Comparison of ENCODE assay signal across 16 cellular contexts in the genomic region with DNA sequence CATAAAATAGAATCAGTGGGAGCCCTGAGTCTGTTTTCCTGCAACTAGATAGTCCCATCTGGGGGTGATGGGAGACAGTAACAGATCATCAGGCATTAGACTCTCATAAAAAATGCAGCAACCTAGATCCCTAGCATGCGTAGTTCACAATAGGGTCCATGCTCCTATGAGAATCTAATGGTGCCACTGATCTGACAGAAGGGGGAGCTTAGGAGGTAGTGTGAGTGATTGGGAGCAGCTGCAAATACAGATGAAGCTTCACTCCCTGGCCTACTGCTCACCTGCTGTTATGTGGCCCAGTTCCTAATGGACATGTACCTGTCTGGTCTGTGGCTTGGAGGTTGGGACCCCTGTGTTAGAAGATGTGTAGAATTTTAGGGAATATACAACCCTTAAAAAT.
DNase-seq lines count a peak whose midpoint lies in the region; ATAC-seq, FAIRE-seq and TF ChIP-seq lines count a peak whose summit lies in the region.
"Had no signal": no experiment of that assay in that cellular context is flagged by ENCODE, and none has a peak within 500 bp of the region (broad histone marks: within the 10 kb centered on the region; RNA-seq: fewer than 3 reads in every experiment).

No MANE protein-coding gene starts in this region.

- CTCF ChIA-PET in GM12878 (lab: Yijun Ruan, JAX), result no interaction called here

- no peaks in the 10 kb centered on the region for H3K4me1 Mint-ChIP-seq in progenitor cell of endocrine pancreas (ENCODE audit: low read depth)
- H3K4me1 Mint-ChIP-seq: activated naive CD8-positive, alpha-beta T cell treated with anti-CD3 and anti-CD28 coated beads, Interleukin-2, amount 50 U/mL, for 24 hours; B cell; natural killer cell had no signal

- 0 out of 3 replicates have a peak, but pooled peaks have one; percentile 41 for ATAC-seq in GM12878
- ATAC-seq: activated naive CD8-positive, alpha-beta T cell treated with anti-CD3 and anti-CD28 coated beads, Interleukin-2, amount 50 U/mL, for 24 hours; natural killer cell had no signal

- in situ Hi-C loops in GM12878 (cut with MboI), result no loop called here

- H3K4me3 Mint-ChIP-seq in progenitor cell of endocrine pancreas (ENCODE audit: low read depth), result no peak overlapping the region
- H3K4me3 Mint-ChIP-seq: activated naive CD8-positive, alpha-beta T cell treated with anti-CD3 and anti-CD28 coated beads, Interleukin-2, amount 50 U/mL, for 24 hours; B cell; natural killer cell had no signal

- H3K4me1 ChIP-seq in GM12878 (ENCODE audit: control insufficient read depth, insufficient read depth, low read length) (no peaks in the 10 kb centered on the region), colonic mucosa (no peaks in the 10 kb centered on the region)
- H3K4me1 ChIP-seq: spleen had no signal

- no peak for TF ChIP-seq RAD21 in GM12878 (IDR thresholded peaks at IDR 0.05; ENCODE audit: insufficient read depth, low read depth, low read length)

- H3K9ac ChIP-seq in GM12878 (ENCODE audit: control insufficient read depth, insufficient read depth, low read length) (no peak overlapping the region), colonic mucosa (ENCODE audit: low read depth in 2 of 2, low read length in 2 of 2) (no peak overlapping the region)

- H3K4me3 ChIP-seq in GM12878 (no peak overlapping the region), lower leg skin (ENCODE audit: low read depth, poor library complexity, severe bottlenecking) (no peak overlapping the region), colonic mucosa (no peak overlapping the region)
- H3K4me3 ChIP-seq: spleen had no signal

- no peak overlapping the region for H2AFZ ChIP-seq in GM12878 (ENCODE audit: control insufficient read depth, low read depth, low read length)

- H3K9me3 ChIP-seq in GM12878 (replicated peaks; ENCODE audit: control insufficient read depth, insufficient read depth, low read length), result no peaks in the 10 kb centered on the region
- no peaks in the 10 kb centered on the region for H3K9me3 ChIP-seq in colonic mucosa

- no peak for TF ChIP-seq POLR2A in GM12878 (IDR thresholded peaks at IDR 0.05; ENCODE audit: low read depth, low read length)
- no peak for TF ChIP-seq POLR2A in lower leg skin (IDR thresholded peaks at IDR 0.05)

- BruUV-seq in GM12878 (replicated peaks; lab: Mats Ljungman, UMichigan), result no TSS peak

- no peaks in the 10 kb centered on the region for H3K27me3 Mint-ChIP-seq in progenitor cell of endocrine pancreas
- H3K27me3 Mint-ChIP-seq: activated naive CD8-positive, alpha-beta T cell treated with anti-CD3 and anti-CD28 coated beads, Interleukin-2, amount 50 U/mL, for 24 hours; B cell had no signal

- TF ChIP-seq CTCF in GM12878 (IDR thresholded peaks at IDR 0.05 in 2 of 3, conservative IDR thresholded peaks at IDR 0.05 in 1 of 3; ENCODE audit: control insufficient read depth in 2 of 3, extremely low read depth in 1 of 3, insufficient read depth in 1 of 3, low read depth in 3 of 3, low read length in 3 of 3) (0 out of 6 replicates have a peak, but pooled peaks of 1 of the 3 experiments have one; percentile 13), progenitor cell of endocrine pancreas (IDR thresholded peaks at IDR 0.05; ENCODE audit: unreplicated experiment) (peak; percentile 6), lower leg skin (IDR thresholded peaks at IDR 0.05) (no peak), colonic mucosa (IDR thresholded peaks at IDR 0.05) (no peak)

- H3K27ac ChIP-seq in GM12878 (ENCODE audit: control insufficient read depth, insufficient read depth), result no peak overlapping the region
- no peak overlapping the region for H3K27ac ChIP-seq in colonic mucosa
- H3K27ac ChIP-seq: spleen had no signal

- H3K9me3 Mint-ChIP-seq in progenitor cell of endocrine pancreas (ENCODE audit: low read depth), result no peaks in the 10 kb centered on the region

- no peak for FAIRE-seq in GM12878 (lab: Jason Lieb, UNC)
- FAIRE-seq in HTR-8/SVneo (lab: Jason Lieb, UNC), result no peak

- H3K27me3 ChIP-seq in GM12878 (replicated peaks in 1 of 2; ENCODE audit: control insufficient read depth in 2 of 2, insufficient read depth in 2 of 2, low read length in 1 of 2), result no peaks in the 10 kb centered on the region
- no peaks in the 10 kb centered on the region for H3K27me3 ChIP-seq in colonic mucosa
- H3K27me3 ChIP-seq: spleen had no signal

- H3K36me3 ChIP-seq in GM12878 (ENCODE audit: control insufficient read depth in 2 of 2, insufficient read depth in 2 of 2, low read length in 1 of 2) (no peaks in the 10 kb centered on the region), colonic mucosa (no peaks in the 10 kb centered on the region)
- H3K36me3 ChIP-seq: spleen had no signal

- intact Hi-C loops in GM12878 (cut with micrococcal nuclease; ENCODE audit: unreplicated experiment), result no loop called here
- intact Hi-C loops in lower leg skin (cut with DNase I; ENCODE audit: low total_unique reads), result no loop called here
- intact Hi-C loops in colonic mucosa (cut with DNase I), result no loop called here

- 78% methylated on average over 1 of the region's 1 CpG for WGBS in GM12878 (ENCODE audit: insufficient coverage, insufficient replicate concordance, low lambda C conversion rate, missing lambda C conversion rate)
- WGBS in lower leg skin, 2 donors, result 81 to 96% methylated on average over 1 of the region's 1 CpG

- POLR2A ChIA-PET in GM12878 (lab: Charles Lee), result no interaction called here

- H3K4me2 ChIP-seq in GM12878 (ENCODE audit: control insufficient read depth, insufficient read depth), result no peak overlapping the region

- DNase-seq in NCI-H748 (lab: John Stamatoyannopoulos, UW; ENCODE audit: unreplicated experiment) (peak; percentile 61), NCI-H748 treated with DMSO at 0.1 percent for 48 hours (lab: John Stamatoyannopoulos, UW) (no peak), NAMALWA (ENCODE audit: low spot score) (peak; percentile 28), GM12878 (ENCODE audit: low read depth, low spot score) (no peak), progenitor cell of endocrine pancreas (ENCODE audit: low spot score, unreplicated experiment) (no peak), lower leg skin (ENCODE audit: low spot score in 2 of 2) (no peak), HTR-8/SVneo (ENCODE audit: insufficient read length, low spot score) (no peak), colonic mucosa (no peak)
- DNase-seq: activated CD8-positive, alpha-beta memory T cell treated with anti-CD3 and anti-CD28 coated beads for 24 hours; activated naive CD8-positive, alpha-beta T cell treated with anti-CD3 and anti-CD28 coated beads, Interleukin-2, amount 50 U/mL, for 24 hours; effector memory CD4-positive, alpha-beta T cell; natural killer cell; NCI-H2227 treated with DMSO at 0.1 percent for 48 hours; spleen; stimulated activated CD8-positive, alpha-beta memory T cell treated with anti-CD3 and anti-CD28 coated beads, Interleukin-4, amount 100 ng/mL, for 48 hours had no signal

- H3K36me3 Mint-ChIP-seq in progenitor cell of endocrine pancreas (ENCODE audit: insufficient read depth), result no peaks in the 10 kb centered on the region
- H3K36me3 Mint-ChIP-seq: natural killer cell had no signal

- H3K79me2 ChIP-seq in GM12878 (ENCODE audit: control insufficient read depth, insufficient read depth, low read length), result no peaks in the 10 kb centered on the region

- SMC1A ChIA-PET in GM12878 (lab: Charles Lee; ENCODE audit: uncharacterized antibody, unreplicated experiment), result no interaction called here

- no peak overlapping the region for H3K27ac Mint-ChIP-seq in progenitor cell of endocrine pancreas
- H3K27ac Mint-ChIP-seq: activated naive CD8-positive, alpha-beta T cell treated with anti-CD3 and anti-CD28 coated beads, Interleukin-2, amount 50 U/mL, for 24 hours; B cell; natural killer cell had no signal

- RAD21 ChIA-PET in GM12878 (lab: Charles Lee; ENCODE audit: unreplicated experiment), result interaction anchor here (0.6 kb wide), 1 partner anchor 767 kb away, joined by 3 read pairs; no protein-coding TSS in a partner anchor

- no peak for TF ChIP-seq EP300 in GM12878 (IDR thresholded peaks at IDR 0.05; ENCODE audit: borderline replicate concordance in 1 of 2, control insufficient read depth in 1 of 2, low read depth in 2 of 2, low read length in 2 of 2)

- no peaks in the 10 kb centered on the region for H4K20me1 ChIP-seq in GM12878 (ENCODE audit: control insufficient read depth, insufficient read depth)

TF ChIP-seq in GM12878, 131 proteins besides CTCF, POLR2A, EP300 and RAD21 (continues in another document):
- TF ChIP-seq, protein P1, sequence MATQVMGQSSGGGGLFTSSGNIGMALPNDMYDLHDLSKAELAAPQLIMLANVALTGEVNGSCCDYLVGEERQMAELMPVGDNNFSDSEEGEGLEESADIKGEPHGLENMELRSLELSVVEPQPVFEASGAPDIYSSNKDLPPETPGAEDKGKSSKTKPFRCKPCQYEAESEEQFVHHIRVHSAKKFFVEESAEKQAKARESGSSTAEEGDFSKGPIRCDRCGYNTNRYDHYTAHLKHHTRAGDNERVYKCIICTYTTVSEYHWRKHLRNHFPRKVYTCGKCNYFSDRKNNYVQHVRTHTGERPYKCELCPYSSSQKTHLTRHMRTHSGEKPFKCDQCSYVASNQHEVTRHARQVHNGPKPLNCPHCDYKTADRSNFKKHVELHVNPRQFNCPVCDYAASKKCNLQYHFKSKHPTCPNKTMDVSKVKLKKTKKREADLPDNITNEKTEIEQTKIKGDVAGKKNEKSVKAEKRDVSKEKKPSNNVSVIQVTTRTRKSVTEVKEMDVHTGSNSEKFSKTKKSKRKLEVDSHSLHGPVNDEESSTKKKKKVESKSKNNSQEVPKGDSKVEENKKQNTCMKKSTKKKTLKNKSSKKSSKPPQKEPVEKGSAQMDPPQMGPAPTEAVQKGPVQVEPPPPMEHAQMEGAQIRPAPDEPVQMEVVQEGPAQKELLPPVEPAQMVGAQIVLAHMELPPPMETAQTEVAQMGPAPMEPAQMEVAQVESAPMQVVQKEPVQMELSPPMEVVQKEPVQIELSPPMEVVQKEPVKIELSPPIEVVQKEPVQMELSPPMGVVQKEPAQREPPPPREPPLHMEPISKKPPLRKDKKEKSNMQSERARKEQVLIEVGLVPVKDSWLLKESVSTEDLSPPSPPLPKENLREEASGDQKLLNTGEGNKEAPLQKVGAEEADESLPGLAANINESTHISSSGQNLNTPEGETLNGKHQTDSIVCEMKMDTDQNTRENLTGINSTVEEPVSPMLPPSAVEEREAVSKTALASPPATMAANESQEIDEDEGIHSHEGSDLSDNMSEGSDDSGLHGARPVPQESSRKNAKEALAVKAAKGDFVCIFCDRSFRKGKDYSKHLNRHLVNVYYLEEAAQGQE (IDR thresholded peaks at IDR 0.05; ENCODE audit: low read depth, low read length), result no peak
- no peak for TF ChIP-seq SMAD5 (IDR thresholded peaks at IDR 0.05; ENCODE audit: low read depth)

Comparison
In these comparisons a context has a peak if more than half of its experiments do, and no peak if none do; other contexts are left out.
1. DNase-seq: peak in NCI-H748 (single experiment) and NAMALWA (single experiment); none in NCI-H748 treated with DMSO at 0.1 percent for 48 hours (single experiment), GM12878 (single experiment), progenitor cell of endocrine pancreas (single experiment), lower leg skin (0 of 2), HTR-8/SVneo (single experiment) and colonic mucosa (single experiment).